ENCODE assay signal across 1 cellular context in the genomic region with DNA sequence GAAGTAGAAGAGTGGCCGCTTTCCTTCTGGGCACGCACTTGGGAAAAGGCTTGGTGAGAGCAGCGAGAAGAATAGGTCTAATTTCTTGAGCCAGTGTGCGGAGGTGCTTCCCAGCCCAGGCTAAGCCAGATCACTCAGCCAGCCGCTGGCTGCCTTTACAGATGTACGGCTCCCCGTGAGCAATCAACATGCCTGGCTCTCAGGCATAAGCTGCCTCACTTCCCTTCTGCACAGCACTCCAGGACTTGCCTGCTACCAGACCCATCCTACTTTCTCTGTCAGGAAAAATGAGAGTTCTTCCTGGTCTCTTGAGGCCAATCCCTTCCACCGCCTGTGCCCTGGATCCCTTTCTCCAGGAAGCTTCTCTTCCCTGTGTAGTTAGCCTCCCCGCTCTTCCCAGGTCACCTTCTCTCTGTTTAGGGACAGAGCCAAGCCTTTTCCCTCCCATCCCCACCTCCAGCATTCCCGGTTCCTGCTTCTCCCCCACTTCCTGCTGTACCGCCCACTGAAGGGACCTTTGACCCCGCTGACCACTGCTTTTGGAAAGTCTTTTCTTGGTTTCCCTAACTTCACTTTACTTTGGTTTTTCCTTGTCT.
TF ChIP-seq lines count a peak whose summit lies in the region.

No MANE protein-coding gene starts in this region.

TF ChIP-seq in GM12878, 131 proteins besides CTCF, POLR2A, EP300 and RAD21:
- TF ChIP-seq, protein P1, sequence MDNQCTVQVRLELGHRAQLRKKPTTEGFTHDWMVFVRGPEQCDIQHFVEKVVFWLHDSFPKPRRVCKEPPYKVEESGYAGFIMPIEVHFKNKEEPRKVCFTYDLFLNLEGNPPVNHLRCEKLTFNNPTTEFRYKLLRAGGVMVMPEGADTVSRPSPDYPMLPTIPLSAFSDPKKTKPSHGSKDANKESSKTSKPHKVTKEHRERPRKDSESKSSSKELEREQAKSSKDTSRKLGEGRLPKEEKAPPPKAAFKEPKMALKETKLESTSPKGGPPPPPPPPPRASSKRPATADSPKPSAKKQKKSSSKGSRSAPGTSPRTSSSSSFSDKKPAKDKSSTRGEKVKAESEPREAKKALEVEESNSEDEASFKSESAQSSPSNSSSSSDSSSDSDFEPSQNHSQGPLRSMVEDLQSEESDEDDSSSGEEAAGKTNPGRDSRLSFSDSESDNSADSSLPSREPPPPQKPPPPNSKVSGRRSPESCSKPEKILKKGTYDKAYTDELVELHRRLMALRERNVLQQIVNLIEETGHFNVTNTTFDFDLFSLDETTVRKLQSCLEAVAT (IDR thresholded peaks at IDR 0.05), result peak; percentile 70; the same call in 1 of the 2 replicates
- peak in 1 of 2 experiments; percentile 39; a peak in 1 of 4 replicates for TF ChIP-seq IKZF2 (IDR thresholded peaks at IDR 0.05)
- TF ChIP-seq RUNX3 (IDR thresholded peaks at IDR 0.05; ENCODE audit: low read length), result no peak
- TF ChIP-seq MEF2B (IDR thresholded peaks at IDR 0.05; ENCODE audit: partially characterized antibody, poor library complexity, severe bottlenecking), result no peak
- peak; percentile 42; the same call in 1 of the 2 replicates for TF ChIP-seq NR2C1 (IDR thresholded peaks at IDR 0.05)
- TF ChIP-seq USF1 (IDR thresholded peaks at IDR 0.05; ENCODE audit: borderline replicate concordance, extremely low read length, insufficient read depth, low read depth, low read length), result no peak
- TF ChIP-seq CEBPB (IDR thresholded peaks at IDR 0.05; ENCODE audit: borderline replicate concordance in 1 of 2, low read depth in 2 of 2, low read length in 2 of 2), result no peak
- TF ChIP-seq KAT2A (conservative IDR thresholded peaks at IDR 0.05; ENCODE audit: control insufficient read depth, low read depth, low read length), result no peak
- no peak for TF ChIP-seq PAX8 (IDR thresholded peaks at IDR 0.05)
- no peak for TF ChIP-seq TCF3 (IDR thresholded peaks at IDR 0.05; ENCODE audit: borderline replicate concordance, insufficient read depth, low read depth, low read length)
- no peak for TF ChIP-seq ZNF24 (IDR thresholded peaks at IDR 0.05)
- no peak for TF ChIP-seq SIN3A (IDR thresholded peaks at IDR 0.05; ENCODE audit: low read depth, low read length)
- peak; percentile 53 for TF ChIP-seq IKZF1 (conservative IDR thresholded peaks at IDR 0.05)
- no peak for TF ChIP-seq NRF1 (conservative IDR thresholded peaks at IDR 0.05; ENCODE audit: low read depth, low read length)
- TF ChIP-seq POU2F2 (IDR thresholded peaks at IDR 0.05; ENCODE audit: borderline replicate concordance, low read depth, low read length), result no peak
- TF ChIP-seq KLF5 (IDR thresholded peaks at IDR 0.05; ENCODE audit: partially characterized antibody), result no peak
- no peak for TF ChIP-seq MTA3 (IDR thresholded peaks at IDR 0.05; ENCODE audit: borderline replicate concordance, low read length)
- TF ChIP-seq SREBF2 (IDR thresholded peaks at IDR 0.05; ENCODE audit: low read length), result no peak
- TF ChIP-seq, protein P2, sequence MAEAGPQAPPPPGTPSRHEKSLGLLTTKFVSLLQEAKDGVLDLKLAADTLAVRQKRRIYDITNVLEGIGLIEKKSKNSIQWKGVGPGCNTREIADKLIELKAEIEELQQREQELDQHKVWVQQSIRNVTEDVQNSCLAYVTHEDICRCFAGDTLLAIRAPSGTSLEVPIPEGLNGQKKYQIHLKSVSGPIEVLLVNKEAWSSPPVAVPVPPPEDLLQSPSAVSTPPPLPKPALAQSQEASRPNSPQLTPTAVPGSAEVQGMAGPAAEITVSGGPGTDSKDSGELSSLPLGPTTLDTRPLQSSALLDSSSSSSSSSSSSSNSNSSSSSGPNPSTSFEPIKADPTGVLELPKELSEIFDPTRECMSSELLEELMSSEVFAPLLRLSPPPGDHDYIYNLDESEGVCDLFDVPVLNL (IDR thresholded peaks at IDR 0.05; ENCODE audit: low read depth, low read length), result no peak
- peak; percentile 28; the same call in 1 of the 2 replicates for TF ChIP-seq SPI1 (IDR thresholded peaks at IDR 0.05; ENCODE audit: borderline replicate concordance, insufficient read depth, low read depth, low read length)
- peak; percentile 46; the same call in 1 of the 2 replicates for TF ChIP-seq NR2F1 (conservative IDR thresholded peaks at IDR 0.05)
- TF ChIP-seq EED (IDR thresholded peaks at IDR 0.05; ENCODE audit: low read depth), result 0 out of 2 replicates have a peak, but pooled peaks have one; percentile 25
- TF ChIP-seq, protein P3, sequence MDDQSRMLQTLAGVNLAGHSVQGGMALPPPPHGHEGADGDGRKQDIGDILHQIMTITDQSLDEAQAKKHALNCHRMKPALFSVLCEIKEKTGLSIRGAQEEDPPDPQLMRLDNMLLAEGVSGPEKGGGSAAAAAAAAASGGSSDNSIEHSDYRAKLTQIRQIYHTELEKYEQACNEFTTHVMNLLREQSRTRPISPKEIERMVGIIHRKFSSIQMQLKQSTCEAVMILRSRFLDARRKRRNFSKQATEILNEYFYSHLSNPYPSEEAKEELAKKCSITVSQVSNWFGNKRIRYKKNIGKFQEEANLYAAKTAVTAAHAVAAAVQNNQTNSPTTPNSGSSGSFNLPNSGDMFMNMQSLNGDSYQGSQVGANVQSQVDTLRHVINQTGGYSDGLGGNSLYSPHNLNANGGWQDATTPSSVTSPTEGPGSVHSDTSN (IDR thresholded peaks at IDR 0.05; ENCODE audit: insufficient replicate concordance, low read depth, low read length), result no peak
